ENCODE assay signal across 1 cellular context in genomic region chr4:24472514-24473308, GRCh38.
TF ChIP-seq lines count a peak whose summit lies in the region.

No MANE protein-coding gene starts in this region.

TF ChIP-seq in HEK293, 187 proteins besides CTCF, POLR2A, EP300 and RAD21 (continued from another document and continues in another):
- peak; percentile 87 for TF ChIP-seq ZNF398 (tag by site-specific recombination; IDR thresholded peaks at IDR 0.05)
- TF ChIP-seq ZNF214 (tag by site-specific recombination; IDR thresholded peaks at IDR 0.05; ENCODE audit: borderline replicate concordance), result no peak
- peak; percentile 12; the same call in 1 of the 2 replicates for TF ChIP-seq ZNF449 (tag by site-specific recombination; IDR thresholded peaks at IDR 0.05)
- no peak for TF ChIP-seq ZNF621 (tag by site-specific recombination; IDR thresholded peaks at IDR 0.05)
- TF ChIP-seq KLF17 (tag by site-specific recombination; IDR thresholded peaks at IDR 0.05), result peak; percentile 87
- TF ChIP-seq PRDM2 (tag by site-specific recombination; IDR thresholded peaks at IDR 0.05; ENCODE audit: borderline replicate concordance), result no peak
- TF ChIP-seq ELK4 (IDR thresholded peaks at IDR 0.05; ENCODE audit: borderline replicate concordance, low read depth, low read length), result no peak
- no peak for TF ChIP-seq PRDM4 (tag by site-specific recombination; IDR thresholded peaks at IDR 0.05)
- TF ChIP-seq ZNF561 (tag by site-specific recombination; IDR thresholded peaks at IDR 0.05; ENCODE audit: borderline replicate concordance), result no peak; the same call in 1 of the 2 replicates
- peak; percentile 99 for TF ChIP-seq ZBTB10 (tag by site-specific recombination; IDR thresholded peaks at IDR 0.05)
- no peak for TF ChIP-seq ZNF624 (tag by site-specific recombination; IDR thresholded peaks at IDR 0.05)
- no peak for TF ChIP-seq ZNF514 (tag by site-specific recombination; IDR thresholded peaks at IDR 0.05)
- peak; percentile 51; the same call in 1 of the 2 replicates for TF ChIP-seq ZNF148 (tag by site-specific recombination; IDR thresholded peaks at IDR 0.05; ENCODE audit: borderline replicate concordance)
- TF ChIP-seq ZNF354C (tag by site-specific recombination; IDR thresholded peaks at IDR 0.05; ENCODE audit: borderline replicate concordance, low read depth), result no peak
- no peak for TF ChIP-seq ZNF184 (tag by site-specific recombination; IDR thresholded peaks at IDR 0.05)
- peak; percentile 84 for TF ChIP-seq ZXDB (tag by site-specific recombination; IDR thresholded peaks at IDR 0.05)
- peak; percentile 41; the same call in 1 of the 2 replicates for TF ChIP-seq ZNF76 (tag by site-specific recombination; IDR thresholded peaks at IDR 0.05; ENCODE audit: borderline replicate concordance, low read depth)
- peak; percentile 95 for TF ChIP-seq ZFHX2 (tag by site-specific recombination; conservative IDR thresholded peaks at IDR 0.05)
- TF ChIP-seq ZNF112 (tag by site-specific recombination; IDR thresholded peaks at IDR 0.05), result no peak
- TF ChIP-seq ZBTB49 (tag by site-specific recombination; IDR thresholded peaks at IDR 0.05; ENCODE audit: low read depth), result no peak
- TF ChIP-seq ZNF544 (tag by site-specific recombination; IDR thresholded peaks at IDR 0.05), result no peak
- TF ChIP-seq ZBTB11 (tag by site-specific recombination; conservative IDR thresholded peaks at IDR 0.05; ENCODE audit: low read depth), result peak; percentile 82
- no peak for TF ChIP-seq ZNF521 (tag by site-specific recombination; IDR thresholded peaks at IDR 0.05)
